In the genomic region with DNA sequence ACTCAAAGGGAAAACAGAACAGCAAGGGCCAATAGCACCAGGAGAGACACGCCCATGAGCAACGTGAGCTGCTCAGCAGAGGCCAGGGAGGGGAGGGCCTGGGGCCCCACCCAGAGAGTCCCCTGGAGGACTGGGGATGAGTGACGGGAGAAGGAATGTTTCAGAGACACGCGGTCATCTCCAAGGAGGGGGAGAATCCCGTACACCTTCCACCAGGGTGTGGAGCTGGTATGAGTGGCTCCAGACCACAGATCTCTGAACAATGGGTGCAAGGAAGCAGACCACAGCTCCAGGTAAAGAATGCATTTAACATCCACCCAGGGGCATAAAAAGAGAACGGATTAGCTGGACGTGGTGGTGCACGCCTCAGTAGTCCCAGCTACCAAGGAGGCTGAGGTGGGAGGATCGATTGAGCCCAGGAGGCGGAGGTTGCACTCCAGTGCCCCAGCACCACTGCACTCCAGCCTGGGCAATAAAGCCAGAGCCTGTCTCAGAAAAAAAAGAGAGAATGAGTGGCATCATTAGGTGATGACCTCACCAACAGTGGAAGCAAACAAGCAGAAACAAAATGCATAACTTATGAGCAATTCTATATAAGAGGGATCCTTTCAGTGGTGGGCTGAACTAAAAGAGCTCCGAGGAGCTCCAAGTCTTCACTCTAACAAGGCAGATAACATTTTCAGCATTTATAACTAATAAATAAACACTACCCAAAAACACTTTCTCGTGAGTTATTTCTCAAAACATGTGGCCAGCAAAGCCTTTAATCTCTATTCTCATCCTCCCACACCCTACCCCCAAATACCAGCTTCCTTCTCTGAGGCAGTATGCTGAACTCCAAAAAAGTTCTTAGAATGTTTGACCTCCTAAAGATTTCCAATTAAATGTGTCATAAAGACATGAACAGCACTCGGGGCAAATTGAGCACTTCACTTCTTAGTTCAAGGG, we compare ENCODE assay signal across 10 cellular contexts. TPM values are rescaled to one million over a fixed set of nuclear protein-coding genes. Genes with fewer than 3 reads are reported as not detected.
A peak's percentile ranks its signal among the peaks of the same experiment; 100 is the strongest.
DNase-seq lines count a peak whose midpoint lies in the region; ATAC-seq and TF ChIP-seq lines count a peak whose summit lies in the region.
"Had no signal": no experiment of that assay in that cellular context is flagged by ENCODE, and none has a peak within 500 bp of the region (broad histone marks: within the 10 kb centered on the region; RNA-seq: fewer than 3 reads in every experiment).

No MANE protein-coding gene starts in this region.

- H3K4me3 ChIP-seq in A673 (ENCODE audit: low read depth, low read length, poor library complexity, severe bottlenecking): no peak overlapping the region
- no peak overlapping the region for H3K4me3 ChIP-seq in mammary epithelial cell (replicated peaks in 1 of 3; ENCODE audit: insufficient read depth in 1 of 3, low read depth in 2 of 3, low read length in 3 of 3)
- no peak overlapping the region for H3K4me3 ChIP-seq in mesodermal cell (ENCODE audit: extremely low read depth, insufficient read depth, low read length, poor library complexity, severe bottlenecking)

- DNase-seq in A673 (ENCODE audit: low spot score) (no peak), HT1080 (ENCODE audit: low read depth) (peak; percentile 23), mammary epithelial cell (peak; percentile 97), HuH-7.5 (ENCODE audit: low spot score) (no peak), HuH-7 (ENCODE audit: low spot score) (no peak)
- DNase-seq: Calu3; effector memory CD4-positive, alpha-beta T cell had no signal

- H2AFZ ChIP-seq in mammary epithelial cell (ENCODE audit: low read depth, low read length): no peak overlapping the region

- H3K4me2 ChIP-seq in mammary epithelial cell (ENCODE audit: insufficient read depth, low read depth, low read length): peak overlapping the region; percentile 72

- H3K9me3 ChIP-seq in A673 (ENCODE audit: low read depth, low read length, poor library complexity, severe bottlenecking) (no peaks in the 10 kb centered on the region), mammary epithelial cell (replicated peaks; ENCODE audit: insufficient read depth, low read length) (no peaks in the 10 kb centered on the region), mesodermal cell (ENCODE audit: control insufficient read depth, low read length) (no peaks in the 10 kb centered on the region)

- 30% methylated on average over 14 of the region's 14 CpGs for WGBS in mammary epithelial cell (ENCODE audit: low coverage, missing lambda C conversion rate)
- 79 to 80% methylated on average over 11 to 14 of the region's 14 CpGs for WGBS in mesodermal cell (ENCODE audit: insufficient coverage in 2 of 2), 2 experiments

- H4K20me1 ChIP-seq in mammary epithelial cell (ENCODE audit: insufficient read depth, low read length): peaks cover 4% of the 10 kb centered on the region

- POLR2A ChIA-PET in A673 (lab: Charles Lee; ENCODE audit: low non-redundant PET): no interaction called here

- H3K9ac ChIP-seq in mammary epithelial cell (ENCODE audit: insufficient read depth, low read length): peak overlapping the region; percentile 83

- in situ Hi-C loops in mammary epithelial cell (cut with MboI; ENCODE audit: low sequenced_read_pairs in 2 of 2): loop anchor here (10.0 kb wide), 2 partner anchors 46 to 56 kb away; no protein-coding TSS in a partner anchor

- no peak for TF ChIP-seq CTCF in A673 (conservative IDR thresholded peaks at IDR 0.05; ENCODE audit: low read depth, low read length)
- no peak for TF ChIP-seq CTCF in mammary epithelial cell (conservative IDR thresholded peaks at IDR 0.05 in 1 of 2, IDR thresholded peaks at IDR 0.05 in 1 of 2; ENCODE audit: extremely low read depth in 1 of 2, insufficient read depth in 1 of 2, low read depth in 1 of 2, low read length in 2 of 2)

- H3K4me1 ChIP-seq in A673 (ENCODE audit: insufficient read depth, low read length, poor library complexity, severe bottlenecking) (peaks cover 61% of the 10 kb centered on the region), mammary epithelial cell (ENCODE audit: insufficient read depth, low read length) (peaks cover 57% of the 10 kb centered on the region), mesodermal cell (ENCODE audit: control insufficient read depth, insufficient read depth, low read length, poor library complexity, severe bottlenecking) (peaks cover 59% of the 10 kb centered on the region)

- H3K27ac ChIP-seq in A673 (ENCODE audit: low read depth, low read length, poor library complexity, severe bottlenecking) (peak overlapping the region; percentile 78), mammary epithelial cell (ENCODE audit: insufficient read depth, low read depth, low read length) (peak overlapping the region; percentile 98), mesodermal cell (ENCODE audit: low read depth, low read length, severe bottlenecking) (peak overlapping the region; percentile 92)

- intact Hi-C loops in A673 (cut with micrococcal nuclease; ENCODE audit: unreplicated experiment): no loop called here
- intact Hi-C loops in mammary epithelial cell (cut with micrococcal nuclease): loop anchor here (1.0 to 5.0 kb wide), 6 partner anchors 13 to 209 kb away; a partner anchor contains a TSS

- CTCF ChIA-PET in A673 (lab: Charles Lee): interaction anchor here (1.0 kb wide), 2 partner anchors 26 to 58 kb away, joined by 3 to 8 read pairs; no protein-coding TSS in a partner anchor
- CTCF ChIA-PET in mammary epithelial cell (lab: Charles Lee; ENCODE audit: low non-redundant PET): interaction anchor here (0.7 to 1.4 kb wide), 2 partner anchors 23 to 58 kb away, joined by 4 to 5 read pairs; no protein-coding TSS in a partner anchor

- ATAC-seq in HG02571 (IDR thresholded peaks at IDR 0.05; ENCODE audit: unreplicated experiment): no peak
- no peak for ATAC-seq in GM21723 (IDR thresholded peaks at IDR 0.05; ENCODE audit: unreplicated experiment)

- BruUV-seq in A673 (replicated peaks; lab: Mats Ljungman, UMichigan) (no TSS peak), mammary epithelial cell (replicated peaks; lab: Mats Ljungman, UMichigan) (TSS peak; percentile 60)

- dilution Hi-C loops in mammary epithelial cell (cut with HindIII; ENCODE audit: low sequenced_read_pairs): loop anchor here (5.0 kb wide), 1 partner anchor 81 kb away; no protein-coding TSS in a partner anchor

- H3K36me3 ChIP-seq in A673 (ENCODE audit: insufficient read depth, low read length, poor library complexity, severe bottlenecking): no peaks in the 10 kb centered on the region
- no peaks in the 10 kb centered on the region for H3K36me3 ChIP-seq in mammary epithelial cell (ENCODE audit: insufficient read depth, low read length)
- peaks cover 11% of the 10 kb centered on the region for H3K36me3 ChIP-seq in mesodermal cell (ENCODE audit: control insufficient read depth, insufficient read depth, low read length)

- peaks cover 96% of the 10 kb centered on the region for H3K79me2 ChIP-seq in mammary epithelial cell (ENCODE audit: insufficient read depth, low read length)

- no peaks in the 10 kb centered on the region for H3K27me3 ChIP-seq in A673 (replicated peaks; ENCODE audit: insufficient read depth, low read depth, low read length, poor library complexity)
- no peaks in the 10 kb centered on the region for H3K27me3 ChIP-seq in mammary epithelial cell (ENCODE audit: insufficient read depth, low read length)

RNA-seq across cellular contexts. Expression of a gene that starts 12.5 kb away (rescaled TPM):
- total RNA-seq in A673 (2021) (429 and 431 TPM in 2 replicates), mammary epithelial cell (1,000 to 10,000 TPM in 1 of 2 donors, 100 to 1,000 TPM in 1; 655 to 1,757 TPM)
- total RNA-seq in HT1080 (2014; rRNA removed; shearing (Covaris generic)): 289 and 329 TPM in 2 replicates
- 372 and 390 TPM in 2 replicates for polyA plus RNA-seq in HT1080 (2015; cell fraction: cytosol; rRNA removed)
- 1,389 and 1,496 TPM in 2 replicates for polyA plus RNA-seq in HT1080 (2015; cell fraction: nucleus; rRNA removed)
- polyA plus RNA-seq in mammary epithelial cell: 864 TPM
- polyA minus RNA-seq in mammary epithelial cell: 764 TPM
- polyA plus RNA-seq in mesodermal cell (2013, experiment 1 of 2): 506 TPM
- 418 TPM for polyA plus RNA-seq in mesodermal cell (2013, experiment 2 of 2)

Comparison
In these comparisons a context has a peak if more than half of its experiments do, and no peak if none do; other contexts are left out.
1. DNase-seq: peak in HT1080 (single experiment) and mammary epithelial cell (single experiment); none in A673 (single experiment), HuH-7.5 (single experiment) and HuH-7 (single experiment).
2. Peak in every context shown above with its lines, with median percentiles within 50 percentile points of each other: H3K27ac ChIP-seq.